Comparison of ENCODE assay signal across 22 cellular contexts in genomic region chr18:48572402-48573126, GRCh38. TPM values are rescaled to one million over a fixed set of nuclear protein-coding genes. Genes with fewer than 3 reads are reported as not detected.
DNase-seq lines count a peak whose midpoint lies in the region; ATAC-seq and TF ChIP-seq lines count a peak whose summit lies in the region.
"Had no signal": no experiment of that assay in that cellular context is flagged by ENCODE, and none has a peak within 500 bp of the region (broad histone marks: within the 10 kb centered on the region; RNA-seq: fewer than 3 reads in every experiment).

No MANE protein-coding gene starts in this region.

- peaks cover 20% of the 10 kb centered on the region for H3K36me3 ChIP-seq in adipocyte (ENCODE audit: control insufficient read depth, insufficient read depth, low read length, severe bottlenecking)
- peaks cover under 1% of the 10 kb centered on the region for H3K36me3 ChIP-seq in osteoblast (ENCODE audit: insufficient read depth, low read length)
- H3K36me3 ChIP-seq: neural progenitor cell had no signal

- H3K27me3 ChIP-seq in adipocyte (replicated peaks; ENCODE audit: control insufficient read depth, insufficient read depth, low read length) (no peaks in the 10 kb centered on the region), osteoblast (ENCODE audit: insufficient read depth, low read length) (no peaks in the 10 kb centered on the region)
- H3K27me3 ChIP-seq: neural progenitor cell had no signal

- peaks cover 95% of the 10 kb centered on the region for H4K20me1 ChIP-seq in osteoblast (ENCODE audit: insufficient read depth, low read length)

- peaks cover 2% of the 10 kb centered on the region for H3K27me3 Mint-ChIP-seq in activated T-helper 1 cell treated with anti-CD3 and anti-CD28 coated beads, Interleukin-12 subunit alpha, Interleukin-12 subunit beta, Interleukin-2, Interleukin-4 antibody, amounts not matched to agents 30 ng/mL and 10 ng/mL and 1 ng/mL, durations not matched to agents 14 hours and 24 hours and 36 hours (ENCODE audit: insufficient read depth)

- H3K27ac ChIP-seq in osteoblast (ENCODE audit: low read depth, low read length): peak overlapping the region; percentile 45
- H3K27ac ChIP-seq: C4-2B, neural progenitor cell had no signal

- intact Hi-C loops in activated T-helper 1 cell treated with anti-CD3 and anti-CD28 coated beads, Interleukin-12 subunit alpha, Interleukin-12 subunit beta, Interleukin-2, Interleukin-4 antibody, amounts not matched to agents 30 ng/mL and 10 ng/mL and 1 ng/mL, durations not matched to agents 14 hours and 24 hours and 36 hours (cut with micrococcal nuclease): no loop called here

- H3K4me2 ChIP-seq in osteoblast (ENCODE audit: insufficient read depth, low read length): no peak overlapping the region
- H3K4me2 ChIP-seq: neural progenitor cell had no signal

- H3K9me3 ChIP-seq in adipocyte (ENCODE audit: control insufficient read depth, low read length) (no peaks in the 10 kb centered on the region), osteoblast (ENCODE audit: low read depth, low read length) (no peaks in the 10 kb centered on the region)

- H3K4me3 ChIP-seq in AG10803 (ENCODE audit: low read length): no peak overlapping the region
- peak overlapping the region; percentile 41 for H3K4me3 ChIP-seq in adipocyte (ENCODE audit: low read length)
- no peak overlapping the region for H3K4me3 ChIP-seq in osteoblast (ENCODE audit: insufficient read depth, low read length)
- H3K4me3 ChIP-seq: neural progenitor cell had no signal

- H3K36me3 Mint-ChIP-seq in activated T-helper 1 cell treated with anti-CD3 and anti-CD28 coated beads, Interleukin-12 subunit alpha, Interleukin-12 subunit beta, Interleukin-2, Interleukin-4 antibody, amounts not matched to agents 30 ng/mL and 10 ng/mL and 1 ng/mL, durations not matched to agents 14 hours and 24 hours and 36 hours (ENCODE audit: low read depth): no peaks in the 10 kb centered on the region

- peaks cover 91% of the 10 kb centered on the region for H3K79me2 ChIP-seq in osteoblast (ENCODE audit: insufficient read depth, low read length)

- no peaks in the 10 kb centered on the region for H3K4me1 Mint-ChIP-seq in activated T-helper 1 cell treated with anti-CD3 and anti-CD28 coated beads, Interleukin-12 subunit alpha, Interleukin-12 subunit beta, Interleukin-2, Interleukin-4 antibody, amounts not matched to agents 30 ng/mL and 10 ng/mL and 1 ng/mL, durations not matched to agents 14 hours and 24 hours and 36 hours (ENCODE audit: low read depth)
- H3K4me1 Mint-ChIP-seq: central memory CD8-positive, alpha-beta T cell had no signal

- DNase-seq in AG10803 (ENCODE audit: low read depth): peak; percentile 36
- DNase-seq in adipocyte (ENCODE audit: low read depth): no peak
- DNase-seq in fibroblast of peridontal ligament (ENCODE audit: extremely low read depth): peak; percentile 20
- no peak for DNase-seq in osteoblast (ENCODE audit: insufficient read length, low spot score, missing footprints)
- no peak for DNase-seq in activated T-helper 1 cell treated with anti-CD3 and anti-CD28 coated beads, Interleukin-12 subunit alpha, Interleukin-12 subunit beta, Interleukin-2, Interleukin-4 antibody, amounts not matched to agents 30 ng/mL and 10 ng/mL and 1 ng/mL, durations not matched to agents 14 hours and 24 hours and 36 hours (ENCODE audit: low spot score)
- no peak for DNase-seq in DMS 273 treated with DMSO at 0.1 percent for 48 hours (lab: John Stamatoyannopoulos, UW)
- DNase-seq in COLO668 (lab: John Stamatoyannopoulos, UW; ENCODE audit: unreplicated experiment): no peak
- DNase-seq: activated CD4-positive, CD25-positive, alpha-beta regulatory T cell treated with anti-CD3 and anti-CD28 coated beads, Interleukin-2, amount 50 U/mL, for 72 hours; activated CD8-positive, alpha-beta T cell treated with anti-CD3 and anti-CD28 coated beads, Interleukin-2, amount 10 ng/mL, durations not matched to agents 7 days and 5 days; activated naive CD4-positive, alpha-beta T cell treated with Interleukin-2 at 50 U/mL for 16 hours; activated T-cell treated with anti-CD3 and anti-CD28 coated beads, Interleukin-2, amount 50 U/mL, for 1 hour; amygdala; effector memory CD8-positive, alpha-beta T cell; head of caudate nucleus; left ventricle myocardium superior; NCI-H510A treated with DMSO at 0.1 percent for 48 hours; stimulated activated CD4-positive, alpha-beta T cell treated with anti-CD3 and anti-CD28 coated beads, Interleukin-12 subunit alpha, Interleukin-12 subunit beta, amount 100 ng/mL, for 4 hours; T1000 had no signal

- H3K9me3 Mint-ChIP-seq in activated T-helper 1 cell treated with anti-CD3 and anti-CD28 coated beads, Interleukin-12 subunit alpha, Interleukin-12 subunit beta, Interleukin-2, Interleukin-4 antibody, amounts not matched to agents 30 ng/mL and 10 ng/mL and 1 ng/mL, durations not matched to agents 14 hours and 24 hours and 36 hours: no peaks in the 10 kb centered on the region
- H3K9me3 Mint-ChIP-seq: central memory CD8-positive, alpha-beta T cell; effector memory CD8-positive, alpha-beta T cell had no signal

- peak overlapping the region; percentile 66 for H3K9ac ChIP-seq in adipocyte (ENCODE audit: low read length)
- H3K9ac ChIP-seq: neural progenitor cell had no signal

- H3K4me1 ChIP-seq in adipocyte (ENCODE audit: control insufficient read depth, insufficient read depth, low read length) (peaks cover 37% of the 10 kb centered on the region), osteoblast (ENCODE audit: insufficient read depth, low read length) (peaks cover 25% of the 10 kb centered on the region)

- TF ChIP-seq CTCF in AG10803 (conservative IDR thresholded peaks at IDR 0.05; ENCODE audit: low read length): no peak
- TF ChIP-seq CTCF in osteoblast (IDR thresholded peaks at IDR 0.05; ENCODE audit: extremely low read depth, low read depth, low read length): no peak

- no peak overlapping the region for H2AFZ ChIP-seq in osteoblast (ENCODE audit: low read length)
- H2AFZ ChIP-seq: neural progenitor cell had no signal

- H3K27ac Mint-ChIP-seq in activated T-helper 1 cell treated with anti-CD3 and anti-CD28 coated beads, Interleukin-12 subunit alpha, Interleukin-12 subunit beta, Interleukin-2, Interleukin-4 antibody, amounts not matched to agents 30 ng/mL and 10 ng/mL and 1 ng/mL, durations not matched to agents 14 hours and 24 hours and 36 hours: no peak overlapping the region
- H3K27ac Mint-ChIP-seq: activated CD8-positive, alpha-beta T cell treated with anti-CD3 and anti-CD28 coated beads, Interleukin-2, amount 10 ng/mL, durations not matched to agents 7 days and 5 days; effector memory CD8-positive, alpha-beta T cell; neural progenitor cell had no signal

- no peak for ATAC-seq in HG03108 (IDR thresholded peaks at IDR 0.05; ENCODE audit: unreplicated experiment)
- ATAC-seq: activated CD8-positive, alpha-beta T cell treated with anti-CD3 and anti-CD28 coated beads, Interleukin-2, amount 10 ng/mL, durations not matched to agents 7 days and 5 days; effector memory CD8-positive, alpha-beta T cell; left ventricle myocardium superior had no signal

- no peak overlapping the region for H3K4me3 Mint-ChIP-seq in activated T-helper 1 cell treated with anti-CD3 and anti-CD28 coated beads, Interleukin-12 subunit alpha, Interleukin-12 subunit beta, Interleukin-2, Interleukin-4 antibody, amounts not matched to agents 30 ng/mL and 10 ng/mL and 1 ng/mL, durations not matched to agents 14 hours and 24 hours and 36 hours
- H3K4me3 Mint-ChIP-seq: activated CD8-positive, alpha-beta T cell treated with anti-CD3 and anti-CD28 coated beads, Interleukin-2, amount 10 ng/mL, durations not matched to agents 7 days and 5 days; central memory CD8-positive, alpha-beta T cell; effector memory CD8-positive, alpha-beta T cell; neural progenitor cell had no signal

RNA-seq across cellular contexts. Expression of gene CTIF, which starts 33.7 kb away (rescaled TPM):
- total RNA-seq in osteoblast: 58.6 and 65.9 TPM in 2 replicates
- total RNA-seq in activated T-helper 1 cell treated with anti-CD3 and anti-CD28 coated beads, Interleukin-12 subunit alpha, Interleukin-12 subunit beta, Interleukin-2, Interleukin-4 antibody, amounts not matched to agents 30 ng/mL and 10 ng/mL and 1 ng/mL, durations not matched to agents 14 hours and 24 hours and 36 hours: 7.2 and 8.5 TPM in 2 replicates

Comparison
In these comparisons a context has a peak if more than half of its experiments do, and no peak if none do; other contexts are left out.
1. DNase-seq: peak in AG10803 (single experiment) and fibroblast of peridontal ligament (single experiment); none in adipocyte (single experiment), osteoblast (single experiment), activated T-helper 1 cell treated with anti-CD3 and anti-CD28 coated beads, Interleukin-12 subunit alpha, Interleukin-12 subunit beta, Interleukin-2, Interleukin-4 antibody, amounts not matched to agents 30 ng/mL and 10 ng/mL and 1 ng/mL, durations not matched to agents 14 hours and 24 hours and 36 hours (single experiment), DMS 273 treated with DMSO at 0.1 percent for 48 hours (single experiment) and COLO668 (single experiment).